In genomic region chr15:43329960-43330779, GRCh38 we compare ENCODE assay signal across 1 cellular context.
TF ChIP-seq lines count a peak whose summit lies in the region.

Gene LCMT2, minus strand, starts transcription at chr15:43330573. Its CDS starts 84 bp downstream, at chr15:43330489.

TF ChIP-seq in HepG2, 621 proteins besides CTCF, POLR2A, EP300 and RAD21 (continued from another document and continues in another):
- no peak for TF ChIP-seq RERE (CRISPR knock-in tag; IDR thresholded peaks at IDR 0.05; ENCODE audit: low read depth)
- 0 out of 2 replicates have a peak, but pooled peaks have one; percentile 33 for TF ChIP-seq NFATC3 (CRISPR knock-in tag; IDR thresholded peaks at IDR 0.05)
- no peak for TF ChIP-seq ZZZ3 (CRISPR knock-in tag; IDR thresholded peaks at IDR 0.05; ENCODE audit: borderline replicate concordance)
- TF ChIP-seq NR2F2 (IDR thresholded peaks at IDR 0.05; ENCODE audit: borderline replicate concordance, low read depth): no peak; the same call in 1 of the 2 replicates
- peak; percentile 34; the same call in 1 of the 2 replicates for TF ChIP-seq ZNF724P (CRISPR knock-in tag; IDR thresholded peaks at IDR 0.05; ENCODE audit: borderline replicate concordance)
- peak; percentile 14; the same call in 1 of the 2 replicates for TF ChIP-seq JUND (CRISPR knock-in tag; IDR thresholded peaks at IDR 0.05)
- no peak; the same call in 1 of the 2 replicates for TF ChIP-seq ZNF749 (CRISPR knock-in tag; IDR thresholded peaks at IDR 0.05; ENCODE audit: borderline replicate concordance)
- no peak for TF ChIP-seq CEBPZ (IDR thresholded peaks at IDR 0.05; ENCODE audit: low read length)
- TF ChIP-seq ZNF343 (CRISPR knock-in tag; IDR thresholded peaks at IDR 0.05): no peak
- TF ChIP-seq ZFP41 (CRISPR knock-in tag; IDR thresholded peaks at IDR 0.05; ENCODE audit: borderline replicate concordance): peak; percentile 84
- TF ChIP-seq NKX3-1 (CRISPR knock-in tag; IDR thresholded peaks at IDR 0.05): peak; percentile 59; the same call in 1 of the 2 replicates
- TF ChIP-seq ZNF276 (CRISPR knock-in tag; IDR thresholded peaks at IDR 0.05; ENCODE audit: low read depth): no peak
- no peak for TF ChIP-seq SP5 (CRISPR knock-in tag; IDR thresholded peaks at IDR 0.05; ENCODE audit: borderline replicate concordance, low read depth)
- TF ChIP-seq EZH2 (conservative IDR thresholded peaks at IDR 0.05; ENCODE audit: low read depth, low read length): no peak
- TF ChIP-seq HNRNPK (IDR thresholded peaks at IDR 0.05; ENCODE audit: low read depth, low read length, poor library complexity, severe bottlenecking): no peak
- no peak for TF ChIP-seq FOXP4 (CRISPR knock-in tag; IDR thresholded peaks at IDR 0.05)
- peak; percentile 26; the same call in 1 of the 2 replicates for TF ChIP-seq MIXL1 (CRISPR knock-in tag; IDR thresholded peaks at IDR 0.05)
- peak; percentile 73; the same call in 1 of the 2 replicates for TF ChIP-seq ZNF430 (CRISPR knock-in tag; IDR thresholded peaks at IDR 0.05)
- no peak; the same call in none of the 2 replicates for TF ChIP-seq CEBPG (CRISPR knock-in tag; IDR thresholded peaks at IDR 0.05)
- peak; percentile 90 for TF ChIP-seq KDM3A (CRISPR knock-in tag; IDR thresholded peaks at IDR 0.05; ENCODE audit: low read depth)
- peak; percentile 31; the same call in 1 of the 2 replicates for TF ChIP-seq ZNF543 (CRISPR knock-in tag; IDR thresholded peaks at IDR 0.05)
- TF ChIP-seq ZNF572 (CRISPR knock-in tag; IDR thresholded peaks at IDR 0.05): no peak
- peak; percentile 51; the same call in 1 of the 2 replicates for TF ChIP-seq ZIK1 (CRISPR knock-in tag; IDR thresholded peaks at IDR 0.05; ENCODE audit: borderline replicate concordance, low read depth)
- TF ChIP-seq THAP9 (CRISPR knock-in tag; IDR thresholded peaks at IDR 0.05; ENCODE audit: borderline replicate concordance): peak; percentile 99
- no peak for TF ChIP-seq JDP2 (CRISPR knock-in tag; IDR thresholded peaks at IDR 0.05; ENCODE audit: borderline replicate concordance)
- no peak for TF ChIP-seq ZNF841 (CRISPR knock-in tag; IDR thresholded peaks at IDR 0.05; ENCODE audit: borderline replicate concordance)
- TF ChIP-seq ZMYM4 (CRISPR knock-in tag; IDR thresholded peaks at IDR 0.05): peak; percentile 84
- TF ChIP-seq PAX8 (CRISPR knock-in tag; IDR thresholded peaks at IDR 0.05; ENCODE audit: borderline replicate concordance): no peak
- TF ChIP-seq ARNT2 (CRISPR knock-in tag; IDR thresholded peaks at IDR 0.05; ENCODE audit: low read depth): peak; percentile 82; the same call in 1 of the 2 replicates
- no peak for TF ChIP-seq SALL2 (CRISPR knock-in tag; IDR thresholded peaks at IDR 0.05)
- no peak for TF ChIP-seq ZNF629 (CRISPR knock-in tag; conservative IDR thresholded peaks at IDR 0.05)
- TF ChIP-seq IKZF4 (CRISPR knock-in tag; IDR thresholded peaks at IDR 0.05; ENCODE audit: borderline replicate concordance, low read depth, not compliant biosample characterization): peak; percentile 40
- TF ChIP-seq SP1 (IDR thresholded peaks at IDR 0.05): no peak
- peak; percentile 36; the same call in 1 of the 2 replicates for TF ChIP-seq SP1 (CRISPR knock-in tag; IDR thresholded peaks at IDR 0.05)
- peak; percentile 86 for TF ChIP-seq ZBTB42 (CRISPR knock-in tag; IDR thresholded peaks at IDR 0.05)
- no peak for TF ChIP-seq ZNF775 (CRISPR knock-in tag; IDR thresholded peaks at IDR 0.05; ENCODE audit: borderline replicate concordance)
- no peak for TF ChIP-seq ZNF597 (CRISPR knock-in tag; IDR thresholded peaks at IDR 0.05)
- TF ChIP-seq TCF7L2 (IDR thresholded peaks at IDR 0.05; ENCODE audit: low read depth, low read length): no peak
- TF ChIP-seq HOXA7 (CRISPR knock-in tag; IDR thresholded peaks at IDR 0.05): no peak
- TF ChIP-seq GATA4 (IDR thresholded peaks at IDR 0.05; ENCODE audit: borderline replicate concordance, low read depth): peak; percentile 25; the same call in 1 of the 2 replicates
- peak; percentile 65 for TF ChIP-seq ZNF746 (CRISPR knock-in tag; IDR thresholded peaks at IDR 0.05)
- TF ChIP-seq NBN (conservative IDR thresholded peaks at IDR 0.05): no peak
- peak; percentile 64; the same call in 1 of the 2 replicates for TF ChIP-seq ZBTB2 (CRISPR knock-in tag; IDR thresholded peaks at IDR 0.05; ENCODE audit: low read depth)
- 0 out of 2 replicates have a peak, but pooled peaks have one; percentile 75 for TF ChIP-seq ZNF414 (CRISPR knock-in tag; IDR thresholded peaks at IDR 0.05)
